Comparison of ENCODE assay signal across 1 cellular context in the genomic region with DNA sequence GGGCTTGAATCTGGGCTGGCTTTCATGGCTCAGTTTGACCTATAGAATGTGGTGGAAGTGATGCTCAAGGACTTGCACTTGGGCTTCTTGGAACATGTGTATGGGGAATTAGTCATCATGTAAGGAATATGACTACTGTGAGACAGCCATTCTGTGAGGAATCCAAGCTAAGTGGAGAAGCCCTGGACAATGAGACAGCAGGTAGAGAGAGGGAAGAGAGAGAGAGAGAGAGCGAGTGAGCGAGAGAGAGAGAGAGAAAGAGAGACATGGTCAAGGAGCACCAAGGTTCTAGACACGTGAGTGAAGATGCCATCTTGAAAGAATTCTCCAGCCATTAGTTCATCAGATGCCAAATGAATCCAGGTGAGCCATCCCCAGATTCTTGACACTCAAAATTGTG.
TF ChIP-seq lines count a peak whose summit lies in the region.

No MANE protein-coding gene starts in this region.

TF ChIP-seq in H1, 55 proteins besides CTCF, POLR2A, EP300 and RAD21:
- TF ChIP-seq, protein P1, sequence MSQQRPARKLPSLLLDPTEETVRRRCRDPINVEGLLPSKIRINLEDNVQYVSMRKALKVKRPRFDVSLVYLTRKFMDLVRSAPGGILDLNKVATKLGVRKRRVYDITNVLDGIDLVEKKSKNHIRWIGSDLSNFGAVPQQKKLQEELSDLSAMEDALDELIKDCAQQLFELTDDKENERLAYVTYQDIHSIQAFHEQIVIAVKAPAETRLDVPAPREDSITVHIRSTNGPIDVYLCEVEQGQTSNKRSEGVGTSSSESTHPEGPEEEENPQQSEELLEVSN (IDR thresholded peaks at IDR 0.05) = no peak
- TF ChIP-seq, protein P2, sequence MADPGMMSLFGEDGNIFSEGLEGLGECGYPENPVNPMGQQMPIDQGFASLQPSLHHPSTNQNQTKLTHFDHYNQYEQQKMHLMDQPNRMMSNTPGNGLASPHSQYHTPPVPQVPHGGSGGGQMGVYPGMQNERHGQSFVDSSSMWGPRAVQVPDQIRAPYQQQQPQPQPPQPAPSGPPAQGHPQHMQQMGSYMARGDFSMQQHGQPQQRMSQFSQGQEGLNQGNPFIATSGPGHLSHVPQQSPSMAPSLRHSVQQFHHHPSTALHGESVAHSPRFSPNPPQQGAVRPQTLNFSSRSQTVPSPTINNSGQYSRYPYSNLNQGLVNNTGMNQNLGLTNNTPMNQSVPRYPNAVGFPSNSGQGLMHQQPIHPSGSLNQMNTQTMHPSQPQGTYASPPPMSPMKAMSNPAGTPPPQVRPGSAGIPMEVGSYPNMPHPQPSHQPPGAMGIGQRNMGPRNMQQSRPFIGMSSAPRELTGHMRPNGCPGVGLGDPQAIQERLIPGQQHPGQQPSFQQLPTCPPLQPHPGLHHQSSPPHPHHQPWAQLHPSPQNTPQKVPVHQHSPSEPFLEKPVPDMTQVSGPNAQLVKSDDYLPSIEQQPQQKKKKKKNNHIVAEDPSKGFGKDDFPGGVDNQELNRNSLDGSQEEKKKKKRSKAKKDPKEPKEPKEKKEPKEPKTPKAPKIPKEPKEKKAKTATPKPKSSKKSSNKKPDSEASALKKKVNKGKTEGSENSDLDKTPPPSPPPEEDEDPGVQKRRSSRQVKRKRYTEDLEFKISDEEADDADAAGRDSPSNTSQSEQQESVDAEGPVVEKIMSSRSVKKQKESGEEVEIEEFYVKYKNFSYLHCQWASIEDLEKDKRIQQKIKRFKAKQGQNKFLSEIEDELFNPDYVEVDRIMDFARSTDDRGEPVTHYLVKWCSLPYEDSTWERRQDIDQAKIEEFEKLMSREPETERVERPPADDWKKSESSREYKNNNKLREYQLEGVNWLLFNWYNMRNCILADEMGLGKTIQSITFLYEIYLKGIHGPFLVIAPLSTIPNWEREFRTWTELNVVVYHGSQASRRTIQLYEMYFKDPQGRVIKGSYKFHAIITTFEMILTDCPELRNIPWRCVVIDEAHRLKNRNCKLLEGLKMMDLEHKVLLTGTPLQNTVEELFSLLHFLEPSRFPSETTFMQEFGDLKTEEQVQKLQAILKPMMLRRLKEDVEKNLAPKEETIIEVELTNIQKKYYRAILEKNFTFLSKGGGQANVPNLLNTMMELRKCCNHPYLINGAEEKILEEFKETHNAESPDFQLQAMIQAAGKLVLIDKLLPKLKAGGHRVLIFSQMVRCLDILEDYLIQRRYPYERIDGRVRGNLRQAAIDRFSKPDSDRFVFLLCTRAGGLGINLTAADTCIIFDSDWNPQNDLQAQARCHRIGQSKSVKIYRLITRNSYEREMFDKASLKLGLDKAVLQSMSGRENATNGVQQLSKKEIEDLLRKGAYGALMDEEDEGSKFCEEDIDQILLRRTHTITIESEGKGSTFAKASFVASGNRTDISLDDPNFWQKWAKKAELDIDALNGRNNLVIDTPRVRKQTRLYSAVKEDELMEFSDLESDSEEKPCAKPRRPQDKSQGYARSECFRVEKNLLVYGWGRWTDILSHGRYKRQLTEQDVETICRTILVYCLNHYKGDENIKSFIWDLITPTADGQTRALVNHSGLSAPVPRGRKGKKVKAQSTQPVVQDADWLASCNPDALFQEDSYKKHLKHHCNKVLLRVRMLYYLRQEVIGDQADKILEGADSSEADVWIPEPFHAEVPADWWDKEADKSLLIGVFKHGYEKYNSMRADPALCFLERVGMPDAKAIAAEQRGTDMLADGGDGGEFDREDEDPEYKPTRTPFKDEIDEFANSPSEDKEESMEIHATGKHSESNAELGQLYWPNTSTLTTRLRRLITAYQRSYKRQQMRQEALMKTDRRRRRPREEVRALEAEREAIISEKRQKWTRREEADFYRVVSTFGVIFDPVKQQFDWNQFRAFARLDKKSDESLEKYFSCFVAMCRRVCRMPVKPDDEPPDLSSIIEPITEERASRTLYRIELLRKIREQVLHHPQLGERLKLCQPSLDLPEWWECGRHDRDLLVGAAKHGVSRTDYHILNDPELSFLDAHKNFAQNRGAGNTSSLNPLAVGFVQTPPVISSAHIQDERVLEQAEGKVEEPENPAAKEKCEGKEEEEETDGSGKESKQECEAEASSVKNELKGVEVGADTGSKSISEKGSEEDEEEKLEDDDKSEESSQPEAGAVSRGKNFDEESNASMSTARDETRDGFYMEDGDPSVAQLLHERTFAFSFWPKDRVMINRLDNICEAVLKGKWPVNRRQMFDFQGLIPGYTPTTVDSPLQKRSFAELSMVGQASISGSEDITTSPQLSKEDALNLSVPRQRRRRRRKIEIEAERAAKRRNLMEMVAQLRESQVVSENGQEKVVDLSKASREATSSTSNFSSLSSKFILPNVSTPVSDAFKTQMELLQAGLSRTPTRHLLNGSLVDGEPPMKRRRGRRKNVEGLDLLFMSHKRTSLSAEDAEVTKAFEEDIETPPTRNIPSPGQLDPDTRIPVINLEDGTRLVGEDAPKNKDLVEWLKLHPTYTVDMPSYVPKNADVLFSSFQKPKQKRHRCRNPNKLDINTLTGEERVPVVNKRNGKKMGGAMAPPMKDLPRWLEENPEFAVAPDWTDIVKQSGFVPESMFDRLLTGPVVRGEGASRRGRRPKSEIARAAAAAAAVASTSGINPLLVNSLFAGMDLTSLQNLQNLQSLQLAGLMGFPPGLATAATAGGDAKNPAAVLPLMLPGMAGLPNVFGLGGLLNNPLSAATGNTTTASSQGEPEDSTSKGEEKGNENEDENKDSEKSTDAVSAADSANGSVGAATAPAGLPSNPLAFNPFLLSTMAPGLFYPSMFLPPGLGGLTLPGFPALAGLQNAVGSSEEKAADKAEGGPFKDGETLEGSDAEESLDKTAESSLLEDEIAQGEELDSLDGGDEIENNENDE (IDR thresholded peaks at IDR 0.05; ENCODE audit: insufficient replicate concordance, low read length) = no peak
- TF ChIP-seq BCL11A (IDR thresholded peaks at IDR 0.05; ENCODE audit: low read depth in 2 of 2, low read length in 2 of 2) (no peak), SP2 (IDR thresholded peaks at IDR 0.05; ENCODE audit: low read length) (no peak), EGR1 (IDR thresholded peaks at IDR 0.05; ENCODE audit: borderline replicate concordance, low read depth, low read length) (no peak), SP1 (IDR thresholded peaks at IDR 0.05; ENCODE audit: low read depth, low read length) (no peak)
